ENCODE assay signal across 8 cellular contexts in genomic region chr6:158939255-158940170, GRCh38.
A peak's percentile ranks its signal among the peaks of the same experiment; 100 is the strongest.
DNase-seq lines count a peak whose midpoint lies in the region; ATAC-seq, FAIRE-seq and TF ChIP-seq lines count a peak whose summit lies in the region.

No MANE protein-coding gene starts in this region.

- no peak for TF ChIP-seq RAD21 in GM12878 (IDR thresholded peaks at IDR 0.05; ENCODE audit: insufficient read depth, low read depth, low read length)

- H3K9me3 ChIP-seq in GM12878 (replicated peaks; ENCODE audit: control insufficient read depth, insufficient read depth, low read length) (no peaks in the 10 kb centered on the region), lung (ENCODE audit: control insufficient read depth in 2 of 2, insufficient read depth in 1 of 2, low read length in 1 of 2) (no peaks in the 10 kb centered on the region), SJCRH30 (replicated peaks) (no peaks in the 10 kb centered on the region)

- intact Hi-C loops in GM12878 (cut with micrococcal nuclease; ENCODE audit: unreplicated experiment): no loop called here

- TF ChIP-seq POLR2A in GM12878 (IDR thresholded peaks at IDR 0.05; ENCODE audit: low read depth, low read length): no peak

- peak; percentile 8 for DNase-seq in stimulated activated CD4-positive, alpha-beta T cell treated with anti-CD3 and anti-CD28 coated beads, Interleukin-4, amount 100 ng/mL, for 1 hour
- no peak for DNase-seq in stimulated activated CD4-positive, alpha-beta T cell treated with anti-CD3 and anti-CD28 coated beads, Interleukin-4, amount 100 ng/mL, for 24 hours
- peak; percentile 1 for DNase-seq in GM12878 (ENCODE audit: low read depth, low spot score)
- DNase-seq in lung (ENCODE audit: low spot score): no peak
- no peak for DNase-seq in SJCRH30
- no peak for DNase-seq in T1000 (lab: John Stamatoyannopoulos, UW)
- DNase-seq in activated CD4-positive, CD25-positive, alpha-beta regulatory T cell (lab: John Stamatoyannopoulos, UW): no peak

- H3K27me3 ChIP-seq in GM12878 (replicated peaks in 1 of 2; ENCODE audit: control insufficient read depth in 2 of 2, insufficient read depth in 2 of 2, low read length in 1 of 2) (no peaks in the 10 kb centered on the region), lung (ENCODE audit: control insufficient read depth, insufficient read depth) (no peaks in the 10 kb centered on the region), SJCRH30 (no peaks in the 10 kb centered on the region)

- H3K27ac ChIP-seq in GM12878 (ENCODE audit: control insufficient read depth, insufficient read depth) (no peak overlapping the region), lung (ENCODE audit: low read depth in 1 of 2, low read length in 1 of 2) (no peak overlapping the region), SJCRH30 (no peak overlapping the region)

- no peak for TF ChIP-seq CTCF in GM12878 (IDR thresholded peaks at IDR 0.05 in 2 of 3, conservative IDR thresholded peaks at IDR 0.05 in 1 of 3; ENCODE audit: control insufficient read depth in 2 of 3, extremely low read depth in 1 of 3, insufficient read depth in 1 of 3, low read depth in 3 of 3, low read length in 3 of 3)
- no peak for TF ChIP-seq CTCF in lung (IDR thresholded peaks at IDR 0.05; ENCODE audit: control extremely low read depth, extremely low read depth)

- SMC1A ChIA-PET in GM12878 (lab: Charles Lee; ENCODE audit: uncharacterized antibody, unreplicated experiment): interaction anchor here (0.9 kb wide), 1 partner anchor 15 kb away, joined by 3 read pairs; no protein-coding TSS in a partner anchor

- no TSS peak for BruUV-seq in GM12878 (replicated peaks; lab: Mats Ljungman, UMichigan)

- no peak for TF ChIP-seq EP300 in GM12878 (IDR thresholded peaks at IDR 0.05; ENCODE audit: borderline replicate concordance in 1 of 2, control insufficient read depth in 1 of 2, low read depth in 2 of 2, low read length in 2 of 2)

- ATAC-seq in GM12878 (peak; percentile 74), lung (ENCODE audit: insufficient read depth, low FRiP score) (peak; percentile 58), HG02885 (IDR thresholded peaks at IDR 0.05; ENCODE audit: poor library complexity, unreplicated experiment) (no peak)

- FAIRE-seq in GM12878 (lab: Jason Lieb, UNC): no peak

- peak overlapping the region; percentile 64 for H2AFZ ChIP-seq in GM12878 (ENCODE audit: control insufficient read depth, low read depth, low read length)

- H4K20me1 ChIP-seq in GM12878 (ENCODE audit: control insufficient read depth, insufficient read depth): no peaks in the 10 kb centered on the region

- in situ Hi-C loops in GM12878 (cut with MboI): no loop called here

- peak overlapping the region; percentile 64 for H3K4me2 ChIP-seq in GM12878 (ENCODE audit: control insufficient read depth, insufficient read depth)

- H3K36me3 ChIP-seq in GM12878 (ENCODE audit: control insufficient read depth in 2 of 2, insufficient read depth in 2 of 2, low read length in 1 of 2): no peaks in the 10 kb centered on the region
- no peaks in the 10 kb centered on the region for H3K36me3 ChIP-seq in lung (ENCODE audit: control insufficient read depth in 2 of 2, insufficient read depth in 2 of 2, low read length in 2 of 2)
- H3K36me3 ChIP-seq in SJCRH30: no peaks in the 10 kb centered on the region

- H3K4me1 ChIP-seq in GM12878 (ENCODE audit: control insufficient read depth, insufficient read depth, low read length) (peaks cover 9% of the 10 kb centered on the region), lung (ENCODE audit: control insufficient read depth in 2 of 2, insufficient read depth in 2 of 2, low read length in 2 of 2) (peaks cover 0 to 8% of the 10 kb centered on the region in 2 donors), SJCRH30 (no peaks in the 10 kb centered on the region)

- CTCF ChIA-PET in GM12878 (lab: Yijun Ruan, JAX): interaction anchor here (0.8 to 1.5 kb wide), 3 partner anchors 12 to 143 kb away, joined by 3 to 4 read pairs (median 4); no protein-coding TSS in a partner anchor

- POLR2A ChIA-PET in GM12878 (lab: Charles Lee): no interaction called here

- H3K4me3 ChIP-seq in GM12878 (peak overlapping the region; percentile 55), lung (no peak overlapping the region), SJCRH30 (no peak overlapping the region)

- H3K79me2 ChIP-seq in GM12878 (ENCODE audit: control insufficient read depth, insufficient read depth, low read length): no peaks in the 10 kb centered on the region

- WGBS in GM12878 (ENCODE audit: insufficient coverage, insufficient replicate concordance, low lambda C conversion rate, missing lambda C conversion rate): 12% methylated on average over 36 of the region's 37 CpGs
- WGBS in lung, 2 donors: 23 to 26% methylated on average over 37 of the region's 37 CpGs

- no peak overlapping the region for H3K9ac ChIP-seq in GM12878 (ENCODE audit: control insufficient read depth, insufficient read depth, low read length)

- RAD21 ChIA-PET in GM12878 (lab: Charles Lee; ENCODE audit: unreplicated experiment): no interaction called here

TF ChIP-seq in GM12878, 131 proteins besides CTCF, POLR2A, EP300 and RAD21:
- TF ChIP-seq, protein P1, sequence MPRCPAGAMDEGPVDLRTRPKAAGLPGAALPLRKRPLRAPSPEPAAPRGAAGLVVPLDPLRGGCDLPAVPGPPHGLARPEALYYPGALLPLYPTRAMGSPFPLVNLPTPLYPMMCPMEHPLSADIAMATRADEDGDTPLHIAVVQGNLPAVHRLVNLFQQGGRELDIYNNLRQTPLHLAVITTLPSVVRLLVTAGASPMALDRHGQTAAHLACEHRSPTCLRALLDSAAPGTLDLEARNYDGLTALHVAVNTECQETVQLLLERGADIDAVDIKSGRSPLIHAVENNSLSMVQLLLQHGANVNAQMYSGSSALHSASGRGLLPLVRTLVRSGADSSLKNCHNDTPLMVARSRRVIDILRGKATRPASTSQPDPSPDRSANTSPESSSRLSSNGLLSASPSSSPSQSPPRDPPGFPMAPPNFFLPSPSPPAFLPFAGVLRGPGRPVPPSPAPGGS (IDR thresholded peaks at IDR 0.05; ENCODE audit: borderline replicate concordance, insufficient read depth, low read depth, low read length, poor library complexity, severe bottlenecking): peak; percentile 34
- TF ChIP-seq SUPT20H (IDR thresholded peaks at IDR 0.05; ENCODE audit: borderline replicate concordance, control insufficient read depth, low read depth, low read length) (no peak), REST (IDR thresholded peaks at IDR 0.05; ENCODE audit: low read depth, low read length) (no peak), YY1 (IDR thresholded peaks at IDR 0.05; ENCODE audit: low read depth, low read length) (0 out of 2 replicates have a peak, but pooled peaks have one; percentile 29)

Comparison
In these comparisons a context has a peak if more than half of its experiments do, and no peak if none do; other contexts are left out.
1. DNase-seq: peak in stimulated activated CD4-positive, alpha-beta T cell treated with anti-CD3 and anti-CD28 coated beads, Interleukin-4, amount 100 ng/mL, for 1 hour (single experiment) and GM12878 (single experiment); none in stimulated activated CD4-positive, alpha-beta T cell treated with anti-CD3 and anti-CD28 coated beads, Interleukin-4, amount 100 ng/mL, for 24 hours (single experiment), lung (single experiment), SJCRH30 (0 of 2), T1000 (single experiment) and activated CD4-positive, CD25-positive, alpha-beta regulatory T cell (0 of 4).